11 cellular contexts compared by ENCODE assay signal in the genomic region with DNA sequence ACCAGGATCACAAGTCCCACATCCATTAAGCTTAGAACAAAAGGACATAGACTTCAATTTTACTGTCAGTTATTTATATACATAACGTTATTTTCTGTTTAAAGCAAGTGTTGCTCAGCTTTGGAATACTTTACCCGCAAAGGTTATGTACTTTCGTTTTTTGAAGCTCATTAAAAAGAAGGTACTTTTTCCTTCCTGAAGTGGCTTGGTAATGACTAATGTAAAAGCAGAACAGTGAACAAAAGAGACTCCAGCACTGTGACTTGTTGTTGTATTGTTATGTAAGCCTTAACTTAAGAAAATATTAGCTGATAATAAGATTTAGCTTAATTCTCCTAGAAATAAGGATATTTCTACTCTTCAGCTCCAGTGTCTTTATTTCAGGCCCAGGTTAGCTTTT.
DNase-seq lines count a peak whose midpoint lies in the region; ATAC-seq lines count a peak whose summit lies in the region.
"Had no signal": no experiment of that assay in that cellular context is flagged by ENCODE, and none has a peak within 500 bp of the region (broad histone marks: within the 10 kb centered on the region; RNA-seq: fewer than 3 reads in every experiment).

No MANE protein-coding gene starts in this region.

- no peaks in the 10 kb centered on the region; the same call in 1 of the 2 replicates for H3K27me3 ChIP-seq in HAP-1 (ENCODE audit: low read depth)
- H3K27me3 ChIP-seq: BLaER1 treated with 17β-estradiol and CSF1 and Interleukin-3, amounts not matched to agents 10 nM and 100 nM had no signal

- no peaks in the 10 kb centered on the region for H3K4me1 ChIP-seq in HAP-1
- H3K4me1 ChIP-seq: BLaER1 treated with 17β-estradiol and CSF1 and Interleukin-3, amounts not matched to agents 10 nM and 100 nM had no signal

- in situ Hi-C loops in HAP-1 (cut with MboI; ENCODE audit: low sequenced_read_pairs): no loop called here

- no peaks in the 10 kb centered on the region for H3K36me3 ChIP-seq in HAP-1 (replicated peaks)
- H3K36me3 ChIP-seq: BLaER1 treated with 17β-estradiol and CSF1 and Interleukin-3, amounts not matched to agents 10 nM and 100 nM had no signal

- peak; percentile 39 for DNase-seq in M059J (ENCODE audit: low read depth)
- DNase-seq in NCI-H1092 (lab: John Stamatoyannopoulos, UW): no peak
- DNase-seq in HAP-1 (ENCODE audit: low spot score in 2 of 2): no peak
- DNase-seq in SW480 (ENCODE audit: low spot score): no peak
- no peak for DNase-seq in UCSD-AML1 (lab: John Stamatoyannopoulos, UW; ENCODE audit: unreplicated experiment)
- DNase-seq: activated gamma-delta T cell treated with Interleukin-2 at 50 U/mL for 16 hours, NCI-H1694 had no signal

- no peaks in the 10 kb centered on the region for H3K9me3 ChIP-seq in HAP-1

- ATAC-seq in GM18499 (IDR thresholded peaks at IDR 0.05; ENCODE audit: insufficient read depth, unreplicated experiment): peak; percentile 77
- ATAC-seq in GM19467 (IDR thresholded peaks at IDR 0.05; ENCODE audit: unreplicated experiment): peak; percentile 41
- ATAC-seq in HG02973 (IDR thresholded peaks at IDR 0.05; ENCODE audit: unreplicated experiment): peak; percentile 68

- H3K4me3 ChIP-seq in HAP-1: no peak overlapping the region
- H3K4me3 ChIP-seq: BLaER1 treated with 17β-estradiol and CSF1 and Interleukin-3, amounts not matched to agents 10 nM and 100 nM had no signal
